Comparison of ENCODE assay signal across 17 cellular contexts in the genomic region with DNA sequence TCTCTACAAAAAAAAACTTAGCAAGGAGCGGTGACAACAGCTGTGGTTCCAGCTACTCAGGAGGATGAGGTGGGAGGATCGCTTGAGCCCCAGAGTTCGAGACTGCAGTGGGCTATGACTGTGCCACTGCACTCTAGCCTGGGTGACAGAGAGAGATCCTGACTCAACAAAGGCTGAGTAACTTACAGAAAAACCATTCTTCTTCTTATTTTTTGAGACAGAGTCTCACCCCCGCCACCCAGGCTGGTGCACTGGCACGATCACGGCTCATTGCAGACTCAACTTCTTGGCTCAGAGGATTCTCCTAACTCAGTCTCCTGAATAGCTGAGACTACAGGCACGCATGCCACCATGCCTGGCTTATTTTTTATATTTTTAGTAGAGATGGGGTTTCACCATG. TPM values are rescaled to one million over a fixed set of nuclear protein-coding genes. Genes with fewer than 3 reads are reported as not detected.
A peak's percentile ranks its signal among the peaks of the same experiment; 100 is the strongest.
DNase-seq lines count a peak whose midpoint lies in the region; ATAC-seq lines count a peak whose summit lies in the region.
"Had no signal": no experiment of that assay in that cellular context is flagged by ENCODE, and none has a peak within 500 bp of the region (broad histone marks: within the 10 kb centered on the region; RNA-seq: fewer than 3 reads in every experiment).

No MANE protein-coding gene starts in this region.

- no peaks in the 10 kb centered on the region for H3K9me3 Mint-ChIP-seq in activated CD4-positive, alpha-beta T cell treated with anti-CD3 and anti-CD28 coated beads for 36 hours (ENCODE audit: low read depth)
- H3K9me3 Mint-ChIP-seq: CD4-positive, alpha-beta memory T cell; GM23338 had no signal

- no peak overlapping the region for H4K8ac ChIP-seq in mesenchymal stem cell (ENCODE audit: low read length)

- peaks cover 34% of the 10 kb centered on the region for H3K36me3 Mint-ChIP-seq in activated CD4-positive, alpha-beta T cell treated with anti-CD3 and anti-CD28 coated beads for 36 hours (ENCODE audit: low read depth)

- H2BK5ac ChIP-seq in mesenchymal stem cell (ENCODE audit: low read depth, low read length, poor library complexity, severe bottlenecking) = no peak overlapping the region

- H3K79me1 ChIP-seq in mesenchymal stem cell (replicated peaks; ENCODE audit: low read length, poor library complexity, severe bottlenecking) = peaks cover 19% of the 10 kb centered on the region

- no peak for DNase-seq in activated CD4-positive, alpha-beta T cell treated with anti-CD3 and anti-CD28 coated beads for 36 hours
- no peak for DNase-seq in activated CD4-positive, alpha-beta T cell treated with anti-CD3 and anti-CD28 coated beads, Interleukin-2, amount 50 U/mL, for 1 hour
- DNase-seq in mesenchymal stem cell = no peak
- DNase-seq in putamen (ENCODE audit: low spot score) = peak; percentile 21
- DNase-seq in NCI-H146 treated with DMSO at 0.1 percent for 48 hours (lab: John Stamatoyannopoulos, UW; ENCODE audit: unreplicated experiment) = no peak
- no peak for DNase-seq in NCI-H2081 (lab: John Stamatoyannopoulos, UW)
- DNase-seq in NCI-H774 (lab: John Stamatoyannopoulos, UW) = no peak
- DNase-seq: CD4-positive, alpha-beta memory T cell; DMS153; DMS79; GDM1; HCEC 1CT had no signal

- H3K23ac ChIP-seq in mesenchymal stem cell (ENCODE audit: low read length in 2 of 2) = no peak overlapping the region

- H3K9me3 ChIP-seq in mesenchymal stem cell (ENCODE audit: control insufficient read depth, low read length) = no peaks in the 10 kb centered on the region
- H3K9me3 ChIP-seq: A549, BLaER1 had no signal

- intact Hi-C loops in activated CD4-positive, alpha-beta T cell treated with anti-CD3 and anti-CD28 coated beads for 36 hours (cut with DNase I, micrococcal nuclease) = loop anchor here in 1 of 2 experiments (1.0 kb wide), 1 partner anchor 214 kb away; no protein-coding TSS in a partner anchor

- no peak overlapping the region for H3K4me2 ChIP-seq in mesenchymal stem cell (ENCODE audit: low read length, poor library complexity, severe bottlenecking)
- H3K4me2 ChIP-seq: A549, BLaER1, GM23338 had no signal

- no peak overlapping the region for H3K27ac Mint-ChIP-seq in activated CD4-positive, alpha-beta T cell treated with anti-CD3 and anti-CD28 coated beads for 36 hours
- H3K27ac Mint-ChIP-seq: CD14-positive monocyte; CD4-positive, alpha-beta memory T cell; GM23338 had no signal

- H2BK12ac ChIP-seq in mesenchymal stem cell (ENCODE audit: low read length in 2 of 2) = no peak overlapping the region

- 91% methylated on average over 7 of the region's 7 CpGs for WGBS in mesenchymal stem cell

- no peak overlapping the region for H2BK15ac ChIP-seq in mesenchymal stem cell (ENCODE audit: low read depth, poor library complexity, severe bottlenecking)

- H3K4me3 Mint-ChIP-seq in activated CD4-positive, alpha-beta T cell treated with anti-CD3 and anti-CD28 coated beads for 36 hours = no peak overlapping the region
- H3K4me3 Mint-ChIP-seq: CD14-positive monocyte; CD4-positive, alpha-beta memory T cell; GM23338 had no signal

- ATAC-seq in activated CD4-positive, alpha-beta T cell treated with anti-CD3 and anti-CD28 coated beads for 36 hours = peak; percentile 51

- no peak overlapping the region for H3K4me3 ChIP-seq in mesenchymal stem cell (ENCODE audit: insufficient read depth in 1 of 2, low read depth in 1 of 2, low read length in 2 of 2)
- H3K4me3 ChIP-seq: A549, BLaER1, GM23338 had no signal

- no peak overlapping the region for H3K14ac ChIP-seq in mesenchymal stem cell (ENCODE audit: low read length in 2 of 2)

- H3K27me3 Mint-ChIP-seq in activated CD4-positive, alpha-beta T cell treated with anti-CD3 and anti-CD28 coated beads for 36 hours = no peaks in the 10 kb centered on the region
- H3K27me3 Mint-ChIP-seq: CD4-positive, alpha-beta memory T cell had no signal

- no peak overlapping the region for H2AK5ac ChIP-seq in mesenchymal stem cell (ENCODE audit: low read length, severe bottlenecking)

- no peak overlapping the region for H3K4ac ChIP-seq in mesenchymal stem cell (ENCODE audit: low read depth in 1 of 2, low read length in 2 of 2)

- H3K27me3 ChIP-seq in mesenchymal stem cell (ENCODE audit: control insufficient read depth in 1 of 2, insufficient read depth in 1 of 2, low read length in 2 of 2) = no peaks in the 10 kb centered on the region
- H3K27me3 ChIP-seq: BLaER1 had no signal

- peaks cover 10% of the 10 kb centered on the region for H3K4me1 ChIP-seq in mesenchymal stem cell (ENCODE audit: control insufficient read depth, insufficient read depth, low read depth, low read length)
- H3K4me1 ChIP-seq: A549 had no signal

- peaks cover 10% of the 10 kb centered on the region for H3K4me1 Mint-ChIP-seq in activated CD4-positive, alpha-beta T cell treated with anti-CD3 and anti-CD28 coated beads for 36 hours
- H3K4me1 Mint-ChIP-seq: CD14-positive monocyte, GM23338 had no signal

- H3K18ac ChIP-seq in mesenchymal stem cell (ENCODE audit: low read depth in 1 of 2, low read length in 2 of 2) = no peak overlapping the region

- peaks cover 29 to 30% of the 10 kb centered on the region in 2 experiments for H3K36me3 ChIP-seq in mesenchymal stem cell (ENCODE audit: control insufficient read depth in 1 of 2, insufficient read depth in 2 of 2, low read depth in 1 of 2, low read length in 2 of 2)

- POLR2A ChIA-PET in activated CD4-positive, alpha-beta T cell treated with anti-CD3 and anti-CD28 coated beads for 36 hours (lab: Charles Lee) = interaction anchor here (0.6 kb wide), 1 partner anchor 17 kb away, joined by 3 read pairs; no protein-coding TSS in a partner anchor

- H2AFZ ChIP-seq in mesenchymal stem cell (ENCODE audit: low read depth, low read length) = no peak overlapping the region
- H2AFZ ChIP-seq: GM23338 had no signal

- CTCF ChIA-PET in activated CD4-positive, alpha-beta T cell treated with anti-CD3 and anti-CD28 coated beads for 36 hours (lab: Charles Lee) = interaction anchor here (0.7 to 1.0 kb wide), 3 partner anchors 10 to 220 kb away, joined by 3 to 4 read pairs (median 3); no protein-coding TSS in a partner anchor

- H4K91ac ChIP-seq in mesenchymal stem cell (ENCODE audit: low read length) = no peak overlapping the region

- H3K27ac ChIP-seq in mesenchymal stem cell (ENCODE audit: low read length, poor library complexity, severe bottlenecking) = no peak overlapping the region
- H3K27ac ChIP-seq: 22Rv1, A549, BLaER1 had no signal

- H2BK120ac ChIP-seq in mesenchymal stem cell (ENCODE audit: low read depth, low read length) = no peak overlapping the region

- peak overlapping the region; percentile 27 for H3K9ac ChIP-seq in mesenchymal stem cell (ENCODE audit: low read length)
- H3K9ac ChIP-seq: BLaER1 had no signal

RNA-seq across cellular contexts. Expression of a gene that starts 56.0 kb away (rescaled TPM):
- total RNA-seq in activated CD4-positive, alpha-beta T cell treated with anti-CD3 and anti-CD28 coated beads for 36 hours = 10 to 100 TPM; 10.5 to 11.1 TPM
- 12.4 TPM for polyA plus RNA-seq in mesenchymal stem cell (2013, experiment 1 of 2)
- polyA plus RNA-seq in mesenchymal stem cell (2013, experiment 2 of 2) = 12.4 TPM

RNA-seq across cellular contexts. Expression of a gene that starts 56.2 kb away (rescaled TPM):
- total RNA-seq in activated CD4-positive, alpha-beta T cell treated with anti-CD3 and anti-CD28 coated beads for 36 hours = 10 to 100 TPM; 29.4 to 32.5 TPM
- 10.0 TPM for polyA plus RNA-seq in mesenchymal stem cell (2013, experiment 1 of 2)
- 9.8 TPM for polyA plus RNA-seq in mesenchymal stem cell (2013, experiment 2 of 2)
